9 cellular contexts compared by ENCODE assay signal in genomic region chr16:16096161-16096857, GRCh38.
A peak's percentile ranks its signal among the peaks of the same experiment; 100 is the strongest.
DNase-seq lines count a peak whose midpoint lies in the region; ATAC-seq and TF ChIP-seq lines count a peak whose summit lies in the region.
"Had no signal": no experiment of that assay in that cellular context is flagged by ENCODE, and none has a peak within 500 bp of the region (broad histone marks: within the 10 kb centered on the region; RNA-seq: fewer than 3 reads in every experiment).

No MANE protein-coding gene starts in this region.

- H3K27ac ChIP-seq in right atrium auricular region = peak overlapping the region; percentile 24 to 42
- H3K27ac ChIP-seq in skeletal muscle tissue (ENCODE audit: low read depth, low read length) = peak overlapping the region; percentile 19
- no peak overlapping the region for H3K27ac ChIP-seq in naive thymus-derived CD4-positive, alpha-beta T cell (ENCODE audit: low read depth, low read length)
- H3K27ac ChIP-seq: PC-9 had no signal

- ATAC-seq in HG03571 (IDR thresholded peaks at IDR 0.05; ENCODE audit: unreplicated experiment) (no peak), HG02973 (IDR thresholded peaks at IDR 0.05; ENCODE audit: unreplicated experiment) (no peak)
- ATAC-seq in naive thymus-derived CD4-positive, alpha-beta T cell = no peak

- POLR2A ChIA-PET in naive thymus-derived CD4-positive, alpha-beta T cell (lab: Charles Lee) = no interaction called here

- no peaks in the 10 kb centered on the region for H3K27me3 Mint-ChIP-seq in naive thymus-derived CD4-positive, alpha-beta T cell

- H3K4me1 ChIP-seq in adipocyte (ENCODE audit: control insufficient read depth, insufficient read depth, low read length) (peaks cover 20% of the 10 kb centered on the region), right atrium auricular region (peaks cover 0 to 12% of the 10 kb centered on the region in 2 donors), skeletal muscle tissue (ENCODE audit: control insufficient read depth in 3 of 3, insufficient read depth in 3 of 3, low read length in 3 of 3) (peaks cover 8 to 23% (median 13%) of the 10 kb centered on the region in 3 donors)
- H3K4me1 ChIP-seq in naive thymus-derived CD4-positive, alpha-beta T cell (ENCODE audit: control insufficient read depth in 2 of 2, insufficient read depth in 2 of 2, low read length in 2 of 2) = no peaks in the 10 kb centered on the region

- H3K27me3 ChIP-seq in adipocyte (replicated peaks; ENCODE audit: control insufficient read depth, insufficient read depth, low read length) (no peaks in the 10 kb centered on the region), right atrium auricular region (no peaks in the 10 kb centered on the region), skeletal muscle tissue (ENCODE audit: control insufficient read depth in 3 of 3, insufficient read depth in 3 of 3, low read length in 3 of 3) (no peaks in the 10 kb centered on the region)
- no peaks in the 10 kb centered on the region for H3K27me3 ChIP-seq in naive thymus-derived CD4-positive, alpha-beta T cell (ENCODE audit: control insufficient read depth in 2 of 2, insufficient read depth in 2 of 2, low read length in 2 of 2)

- CTCF ChIA-PET in naive thymus-derived CD4-positive, alpha-beta T cell (lab: Charles Lee) = no interaction called here

- intact Hi-C loops in naive thymus-derived CD4-positive, alpha-beta T cell (cut with micrococcal nuclease) = no loop called here

- no peak overlapping the region for H3K4me3 Mint-ChIP-seq in naive thymus-derived CD4-positive, alpha-beta T cell

- H3K36me3 Mint-ChIP-seq in naive thymus-derived CD4-positive, alpha-beta T cell = peaks cover 4 to 65% (median 25%) of the 10 kb centered on the region in 5 donors

- peaks cover 0 to 5% (median 0%) of the 10 kb centered on the region in 7 donors for H3K4me1 Mint-ChIP-seq in naive thymus-derived CD4-positive, alpha-beta T cell

- H3K9me3 Mint-ChIP-seq in naive thymus-derived CD4-positive, alpha-beta T cell = no peaks in the 10 kb centered on the region

- peak; percentile 68 for DNase-seq in GM03348 (ENCODE audit: low spot score)
- peak; percentile 74 for DNase-seq in adipocyte (ENCODE audit: low read depth)
- no peak for DNase-seq in right atrium auricular region (ENCODE audit: low spot score)
- DNase-seq in naive thymus-derived CD4-positive, alpha-beta T cell = no peak
- DNase-seq in NCI-H1694 treated with DMSO at 0.1 percent for 48 hours (lab: John Stamatoyannopoulos, UW) = no peak
- DNase-seq: PC-9 had no signal

- peaks cover 40% of the 10 kb centered on the region for H3K36me3 ChIP-seq in adipocyte (ENCODE audit: control insufficient read depth, insufficient read depth, low read length, severe bottlenecking)
- H3K36me3 ChIP-seq in right atrium auricular region = peaks cover 14% of the 10 kb centered on the region
- peaks cover 8 to 20% (median 18%) of the 10 kb centered on the region in 3 donors for H3K36me3 ChIP-seq in skeletal muscle tissue (ENCODE audit: control insufficient read depth in 3 of 3, insufficient read depth in 3 of 3, low read length in 3 of 3)
- peaks cover 0 to 73% (median 7%) of the 10 kb centered on the region in 3 experiments for H3K36me3 ChIP-seq in naive thymus-derived CD4-positive, alpha-beta T cell (ENCODE audit: control insufficient read depth in 2 of 3, insufficient read depth in 3 of 3, low read length in 3 of 3)

- H3K9ac ChIP-seq in adipocyte (ENCODE audit: low read length) = peak overlapping the region; percentile 61
- H3K9ac ChIP-seq in skeletal muscle tissue (ENCODE audit: low read depth in 1 of 3, low read length in 3 of 3) = no peak overlapping the region

- H3K4me3 ChIP-seq in adipocyte (ENCODE audit: low read length) = no peak overlapping the region
- no peak overlapping the region for H3K4me3 ChIP-seq in right atrium auricular region
- no peak overlapping the region for H3K4me3 ChIP-seq in skeletal muscle tissue (ENCODE audit: low read length in 3 of 3)
- no peak overlapping the region for H3K4me3 ChIP-seq in naive thymus-derived CD4-positive, alpha-beta T cell (ENCODE audit: low read length)
- H3K4me3 ChIP-seq: PC-9 had no signal

- peak overlapping the region in 4 of 9 donors; percentile 7 to 86 (median 42) for H3K27ac Mint-ChIP-seq in naive thymus-derived CD4-positive, alpha-beta T cell

- no peaks in the 10 kb centered on the region for H3K9me3 ChIP-seq in adipocyte (ENCODE audit: control insufficient read depth, low read length)
- no peaks in the 10 kb centered on the region for H3K9me3 ChIP-seq in right atrium auricular region
- no peaks in the 10 kb centered on the region for H3K9me3 ChIP-seq in skeletal muscle tissue (ENCODE audit: control insufficient read depth in 3 of 3, low read length in 3 of 3)
- no peaks in the 10 kb centered on the region for H3K9me3 ChIP-seq in naive thymus-derived CD4-positive, alpha-beta T cell (ENCODE audit: control insufficient read depth in 2 of 3, low read length in 3 of 3)

- TF ChIP-seq CTCF in right atrium auricular region (IDR thresholded peaks at IDR 0.05) = no peak

Comparison
In these comparisons a context has a peak if more than half of its experiments do, and no peak if none do; other contexts are left out.
1. DNase-seq: peak in GM03348 (single experiment) and adipocyte (single experiment); none in right atrium auricular region (single experiment), naive thymus-derived CD4-positive, alpha-beta T cell (0 of 9) and NCI-H1694 treated with DMSO at 0.1 percent for 48 hours (single experiment).